9 cellular contexts compared by ENCODE assay signal in the genomic region with DNA sequence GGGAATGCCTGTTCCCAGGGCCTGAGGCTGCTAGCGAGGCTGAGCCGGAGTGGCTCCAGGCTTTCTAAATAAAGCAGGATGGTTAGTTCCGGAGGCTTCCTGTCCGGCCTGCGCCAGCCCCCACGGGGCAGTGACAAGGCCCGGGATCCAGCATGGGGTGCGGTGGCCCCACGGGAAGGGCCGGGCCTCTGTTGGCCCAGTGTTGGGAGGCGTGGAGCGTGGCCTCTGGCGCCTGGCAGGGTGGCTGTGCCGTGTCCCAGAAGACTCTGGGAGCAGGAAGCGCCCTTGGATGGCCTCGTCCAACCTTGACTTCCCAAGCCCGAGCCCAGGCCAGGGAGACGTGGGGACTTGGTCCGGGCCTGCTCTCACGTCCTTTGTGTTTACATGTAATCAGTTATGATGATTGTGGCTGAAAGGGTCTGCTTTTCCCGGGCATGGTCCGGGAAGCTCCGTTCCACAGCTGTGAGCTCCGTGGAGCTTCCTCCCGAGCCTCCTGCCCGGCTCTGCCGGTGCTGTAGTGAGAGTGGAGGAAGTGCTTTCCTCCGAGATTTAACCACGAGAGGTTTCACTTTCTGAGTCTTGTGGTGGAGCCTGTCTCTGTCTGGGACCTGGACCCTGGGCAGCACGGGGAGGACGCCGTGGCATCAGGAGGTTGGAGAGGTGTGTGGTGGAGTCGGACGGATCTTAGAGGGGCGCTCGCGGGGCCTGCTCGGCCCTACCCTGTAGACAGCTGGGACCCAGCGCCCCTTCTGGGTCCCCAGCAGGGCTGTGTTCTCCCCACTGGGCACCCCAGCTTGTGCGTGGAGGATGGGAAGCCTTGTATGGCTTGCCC. TPM values are rescaled to one million over a fixed set of nuclear protein-coding genes. Genes with fewer than 3 reads are reported as not detected.
DNase-seq lines count a peak whose midpoint lies in the region; ATAC-seq and TF ChIP-seq lines count a peak whose summit lies in the region.
"Had no signal": no experiment of that assay in that cellular context is flagged by ENCODE, and none has a peak within 500 bp of the region (broad histone marks: within the 10 kb centered on the region; RNA-seq: fewer than 3 reads in every experiment).

No MANE protein-coding gene starts in this region.

- TF ChIP-seq CTCF in DND-41 (IDR thresholded peaks at IDR 0.05; ENCODE audit: borderline replicate concordance, extremely low read depth, low read length, poor library complexity, severe bottlenecking): no peak
- TF ChIP-seq CTCF in gastroesophageal sphincter (IDR thresholded peaks at IDR 0.05): no peak

- no peak overlapping the region for H3K27ac Mint-ChIP-seq in activated T-cell treated with anti-CD3 and anti-CD28 coated beads, Interleukin-2, amount 50 U/mL, for 72 hours

- 8% methylated on average over 10 of the region's 40 CpGs; no CpG with 5 or more reads in 1 of the 2 donors for WGBS in gastroesophageal sphincter (ENCODE audit: low coverage in 1 of 2), 2 donors

- H3K27me3 ChIP-seq in DND-41 (ENCODE audit: insufficient read depth, low read length, poor library complexity): peaks cover 4% of the 10 kb centered on the region
- H3K27me3 ChIP-seq in gastroesophageal sphincter: no peaks in the 10 kb centered on the region
- H3K27me3 ChIP-seq in rectal smooth muscle tissue (ENCODE audit: control insufficient read depth, insufficient read depth, low read length): no peaks in the 10 kb centered on the region

- H3K9ac ChIP-seq in DND-41 (ENCODE audit: low read depth, low read length): peak overlapping the region; percentile 28; the same call in 1 of the 2 replicates
- H3K9ac ChIP-seq in rectal smooth muscle tissue (ENCODE audit: low read length): peak overlapping the region; percentile 78

- TF ChIP-seq POLR2A in gastroesophageal sphincter (IDR thresholded peaks at IDR 0.05): no peak

- peaks cover 52% of the 10 kb centered on the region for H3K4me1 ChIP-seq in DND-41 (ENCODE audit: insufficient read depth, low read length)
- H3K4me1 ChIP-seq in gastroesophageal sphincter: peaks cover 5 to 93% (median 55%) of the 10 kb centered on the region in 3 donors
- H3K4me1 ChIP-seq in rectal smooth muscle tissue (ENCODE audit: control insufficient read depth, insufficient read depth, low read length): peaks cover 32% of the 10 kb centered on the region

- H3K27ac ChIP-seq in DND-41 (ENCODE audit: low read length) (no peak overlapping the region; the same call in 1 of the 2 replicates), gastroesophageal sphincter (peak overlapping the region; percentile 61 to 87 (median 84)), rectal smooth muscle tissue (ENCODE audit: low read depth, low read length) (peak overlapping the region; percentile 80)

- H3K9me3 Mint-ChIP-seq in activated T-cell treated with anti-CD3 and anti-CD28 coated beads, Interleukin-2, amount 50 U/mL, for 72 hours: no peaks in the 10 kb centered on the region

- ATAC-seq in DND-41 (ENCODE audit: insufficient read depth, low read depth) (peak; percentile 41; the same call in 2 of the 3 replicates), gastroesophageal sphincter (peak; percentile 32), GM21825 (IDR thresholded peaks at IDR 0.05; ENCODE audit: unreplicated experiment) (no peak), GM19035 (IDR thresholded peaks at IDR 0.05; ENCODE audit: unreplicated experiment) (no peak)
- ATAC-seq in activated T-cell treated with anti-CD3 and anti-CD28 coated beads, Interleukin-2, amount 50 U/mL, for 72 hours (replicated peaks in 1 of 2): no peak

- H3K36me3 Mint-ChIP-seq in activated T-cell treated with anti-CD3 and anti-CD28 coated beads, Interleukin-2, amount 50 U/mL, for 72 hours (ENCODE audit: insufficient read depth in 2 of 2): peaks cover 0 to 1% of the 10 kb centered on the region in 2 donors

- H3K36me3 ChIP-seq in DND-41 (ENCODE audit: insufficient read depth, low read length) (no peaks in the 10 kb centered on the region; the same call in 1 of the 2 replicates), gastroesophageal sphincter (no peaks in the 10 kb centered on the region), rectal smooth muscle tissue (ENCODE audit: control insufficient read depth, insufficient read depth, low read length) (no peaks in the 10 kb centered on the region)

- peaks cover 77% of the 10 kb centered on the region for H4K20me1 ChIP-seq in DND-41 (ENCODE audit: insufficient read depth, low read length)

- peak overlapping the region; percentile 3 to 30 for H3K4me3 Mint-ChIP-seq in activated T-cell treated with anti-CD3 and anti-CD28 coated beads, Interleukin-2, amount 50 U/mL, for 72 hours

- peaks cover 24% of the 10 kb centered on the region for H3K4me1 Mint-ChIP-seq in activated T-cell treated with anti-CD3 and anti-CD28 coated beads, Interleukin-2, amount 50 U/mL, for 72 hours (ENCODE audit: low read depth)

- no peak for TF ChIP-seq EP300 in gastroesophageal sphincter (IDR thresholded peaks at IDR 0.05)

- no peaks in the 10 kb centered on the region for H3K27me3 Mint-ChIP-seq in activated T-cell treated with anti-CD3 and anti-CD28 coated beads, Interleukin-2, amount 50 U/mL, for 72 hours (ENCODE audit: low read depth)

- no peak overlapping the region for H2AFZ ChIP-seq in DND-41 (ENCODE audit: low read depth, low read length)

- peak overlapping the region; percentile 36; the same call in 1 of the 2 replicates for H3K4me2 ChIP-seq in DND-41 (ENCODE audit: insufficient read depth, low read length)

- H3K4me3 ChIP-seq in DND-41 (ENCODE audit: low read depth in 1 of 2, low read length in 2 of 2) (no peak overlapping the region), gastroesophageal sphincter (peak overlapping the region; percentile 20 to 99), rectal smooth muscle tissue (ENCODE audit: low read length) (peak overlapping the region; percentile 74)

- H3K79me2 ChIP-seq in DND-41 (ENCODE audit: insufficient read depth, low read length): peaks cover 85% of the 10 kb centered on the region

- DNase-seq in DND-41 (no peak), activated gamma-delta T cell treated with Interleukin-2 at 50 U/mL for 16 hours (no peak), RKO (ENCODE audit: low spot score) (no peak)
- peak in 1 of 2 donors; percentile 14 for DNase-seq in activated T-cell treated with anti-CD3 and anti-CD28 coated beads, Interleukin-2, amount 50 U/mL, for 72 hours
- DNase-seq: NCI-H510A treated with DMSO at 0.1 percent for 48 hours had no signal

- H3K9me3 ChIP-seq in DND-41 (ENCODE audit: insufficient read depth, low read length, severe bottlenecking) (no peaks in the 10 kb centered on the region), gastroesophageal sphincter (no peaks in the 10 kb centered on the region)

RNA-seq across cellular contexts. Expression of a gene that starts 4.6 kb away (rescaled TPM):
- 1 to 10 TPM; 7.7 to 8.4 TPM for total RNA-seq in activated T-cell treated with anti-CD3 and anti-CD28 coated beads, Interleukin-2, amount 50 U/mL, for 72 hours
- 100 to 1,000 TPM in 1 of 4 donors, 10 to 100 TPM in 3; 68.4 to 154 (median 83.4) TPM for total RNA-seq in gastroesophageal sphincter

RNA-seq across cellular contexts. Expression of a gene that starts 36.4 kb away (rescaled TPM):
- 100 to 1,000 TPM; 286 to 349 TPM for total RNA-seq in activated T-cell treated with anti-CD3 and anti-CD28 coated beads, Interleukin-2, amount 50 U/mL, for 72 hours
- total RNA-seq in gastroesophageal sphincter: 100 to 1,000 TPM; 502 to 905 (median 558) TPM

RNA-seq across cellular contexts. Expression of a gene that starts 37.1 kb away (rescaled TPM):
- 10 to 100 TPM; 32.8 to 66.5 TPM for total RNA-seq in activated T-cell treated with anti-CD3 and anti-CD28 coated beads, Interleukin-2, amount 50 U/mL, for 72 hours
- 1 to 10 TPM; 1.2 to 9.3 (median 5.7) TPM for total RNA-seq in gastroesophageal sphincter

Comparison
In these comparisons a context has a peak if more than half of its experiments do, and no peak if none do; other contexts are left out.
1. ATAC-seq: peak in DND-41 (single experiment) and gastroesophageal sphincter (single experiment); none in activated T-cell treated with anti-CD3 and anti-CD28 coated beads, Interleukin-2, amount 50 U/mL, for 72 hours (0 of 2), GM21825 (single experiment) and GM19035 (single experiment).
2. H3K4me3 ChIP-seq: peak in gastroesophageal sphincter (2 of 2) and rectal smooth muscle tissue (single experiment); none in DND-41 (0 of 2).
3. RNA of a gene that starts 4.6 kb away (total RNA-seq): 68.4 to 154 TPM in gastroesophageal sphincter; 7.7 to 8.4 TPM in activated T-cell treated with anti-CD3 and anti-CD28 coated beads, Interleukin-2, amount 50 U/mL, for 72 hours; every median in the first group is over 4 times any median in the second.